In genomic region chr6:158219229-158219628, GRCh38 we compare ENCODE assay signal across 10 cellular contexts. TPM values are rescaled to one million over a fixed set of nuclear protein-coding genes. Genes with fewer than 3 reads are reported as not detected.
A peak's percentile ranks its signal among the peaks of the same experiment; 100 is the strongest.
DNase-seq lines count a peak whose midpoint lies in the region; ATAC-seq and TF ChIP-seq lines count a peak whose summit lies in the region.
"Had no signal": no experiment of that assay in that cellular context is flagged by ENCODE, and none has a peak within 500 bp of the region (broad histone marks: within the 10 kb centered on the region; RNA-seq: fewer than 3 reads in every experiment).

No MANE protein-coding gene starts in this region.

- BruUV-seq in IMR-90 (replicated peaks; lab: Mats Ljungman, UMichigan): no TSS peak

- H3K4me3 ChIP-seq in AG09309 (ENCODE audit: control insufficient read depth, low read depth, low read length) (no peak overlapping the region), IMR-90 (ENCODE audit: insufficient read depth, low read depth, low read length) (no peak overlapping the region), astrocyte of the spinal cord (ENCODE audit: low read depth, low read length) (no peak overlapping the region)

- no peak for TF ChIP-seq RAD21 in IMR-90 (IDR thresholded peaks at IDR 0.05; ENCODE audit: low read length)

- peak overlapping the region; percentile 75 for H2BK20ac ChIP-seq in IMR-90 (ENCODE audit: low read depth, low read length)

- TF ChIP-seq POLR2A in IMR-90 (IDR thresholded peaks at IDR 0.05; ENCODE audit: low read depth, low read length): no peak

- no peak overlapping the region for H2AK5ac ChIP-seq in IMR-90 (ENCODE audit: low read depth, low read length)

- H2BK120ac ChIP-seq in IMR-90 (ENCODE audit: low read depth, low read length): peak overlapping the region; percentile 84

- H4K91ac ChIP-seq in IMR-90 (ENCODE audit: insufficient read depth, low read depth, low read length): peak overlapping the region; percentile 67

- H2AFZ ChIP-seq in IMR-90 (replicated peaks; ENCODE audit: low read length, poor library complexity): peak overlapping the region; percentile 76
- H2AFZ ChIP-seq: parathyroid adenoma had no signal

- H3K36me3 ChIP-seq in IMR-90 (ENCODE audit: control insufficient read depth, insufficient read depth, low read length): no peaks in the 10 kb centered on the region

- 0 out of 2 replicates have a peak, but pooled peaks cover 2% of the 10 kb centered on the region for H3K9me3 ChIP-seq in IMR-90 (ENCODE audit: control insufficient read depth, insufficient read depth, low read length)

- H3K9me1 ChIP-seq in IMR-90 (ENCODE audit: insufficient read depth, low read length): no peaks in the 10 kb centered on the region

- intact Hi-C loops in IMR-90 (cut with micrococcal nuclease): no loop called here

- peaks cover 3% of the 10 kb centered on the region for H3K4me1 ChIP-seq in IMR-90 (ENCODE audit: control insufficient read depth, insufficient read depth, low read length)
- H3K4me1 ChIP-seq: parathyroid adenoma had no signal

- peak overlapping the region; percentile 83 for H3K14ac ChIP-seq in IMR-90 (replicated peaks; ENCODE audit: low read depth, low read length)

- peak overlapping the region; percentile 58 for H3K4ac ChIP-seq in IMR-90 (ENCODE audit: low read depth, low read length)

- peak overlapping the region; percentile 55 for H2BK5ac ChIP-seq in IMR-90 (ENCODE audit: low read depth, low read length, poor library complexity, severe bottlenecking)

- no peak for TF ChIP-seq CTCF in AG09309 (IDR thresholded peaks at IDR 0.05; ENCODE audit: control insufficient read depth, insufficient read depth, low read depth, low read length, missing control alignments)
- TF ChIP-seq CTCF in IMR-90 (conservative IDR thresholded peaks at IDR 0.05; ENCODE audit: low read depth, low read length): no peak
- TF ChIP-seq CTCF in astrocyte of the spinal cord (IDR thresholded peaks at IDR 0.05; ENCODE audit: low read depth, low read length): no peak

- CTCF ChIA-PET in IMR-90 (lab: Yijun Ruan, JAX): interaction anchor here (0.7 to 1.1 kb wide), 5 partner anchors 19 to 472 kb away, joined by 3 to 6 read pairs (median 4); no protein-coding TSS in a partner anchor

- in situ Hi-C loops in IMR-90 (cut with MboI; ENCODE audit: low sequenced_read_pairs) (loop anchor here (10.0 to 25.0 kb wide), 3 partner anchors 476 to 893 kb away; no protein-coding TSS in a partner anchor), astrocyte of the spinal cord (cut with HindIII; ENCODE audit: low sequenced_read_pairs) (no loop called here)

- peak overlapping the region; percentile 73; the same call in 1 of the 2 replicates for H3K27ac ChIP-seq in IMR-90 (ENCODE audit: insufficient read depth, low read length)
- H3K27ac ChIP-seq: parathyroid adenoma had no signal

- no peaks in the 10 kb centered on the region; the same call in 1 of the 2 replicates for H3K27me3 ChIP-seq in IMR-90 (ENCODE audit: control insufficient read depth, insufficient read depth, low read length)

- peak overlapping the region; percentile 88 for H4K5ac ChIP-seq in IMR-90 (ENCODE audit: low read depth, low read length)

- WGBS in IMR-90 (ENCODE audit: extremely low coverage in 2 of 2, insufficient read length in 1 of 2), 2 experiments: no CpG with 5 or more reads among the region's 3 CpGs

- H2BK15ac ChIP-seq in IMR-90 (ENCODE audit: low read depth, low read length): peak overlapping the region; percentile 43; the same call in 1 of the 3 replicates

- dilution Hi-C loops in IMR-90 (cut with HindIII; ENCODE audit: low sequenced_read_pairs, unreplicated experiment): no loop called here

- H4K20me1 ChIP-seq in IMR-90 (ENCODE audit: insufficient read depth, low read length): no peaks in the 10 kb centered on the region

- POLR2A ChIA-PET in IMR-90 (lab: Charles Lee; ENCODE audit: unreplicated experiment): no interaction called here

- peak overlapping the region; percentile 69 for H3K18ac ChIP-seq in IMR-90 (ENCODE audit: low read depth, low read length)

- peak overlapping the region; percentile 41; the same call in 1 of the 2 replicates for H3K23ac ChIP-seq in IMR-90 (ENCODE audit: low read depth, low read length)

- peak overlapping the region; percentile 25 for H2AK9ac ChIP-seq in IMR-90 (replicated peaks; ENCODE audit: low read depth, low read length, poor library complexity)

- ATAC-seq in IMR-90 (ENCODE audit: low read depth): peak; percentile 83
- no peak for ATAC-seq in HG02588 (IDR thresholded peaks at IDR 0.05; ENCODE audit: unreplicated experiment)
- no peak for ATAC-seq in GM18873 (IDR thresholded peaks at IDR 0.05; ENCODE audit: low FRiP score, unreplicated experiment)
- no peak for ATAC-seq in HG02678 (IDR thresholded peaks at IDR 0.05; ENCODE audit: unreplicated experiment)

- peak overlapping the region; percentile 19 for H3K4me2 ChIP-seq in IMR-90 (ENCODE audit: low read depth, low read length)

- no peak overlapping the region for H3K56ac ChIP-seq in IMR-90 (ENCODE audit: extremely low read depth, insufficient read depth, low read length)

- DNase-seq in AG09309 (ENCODE audit: low read depth) (peak; percentile 97), IMR-90 (peak; percentile 96), astrocyte of the spinal cord (ENCODE audit: low read depth, low spot score) (peak; percentile 43), kidney tubule cell (ENCODE audit: low spot score) (peak; percentile 82), NCI-H1105 treated with DMSO at 0.1 percent for 48 hours (lab: John Stamatoyannopoulos, UW) (no peak)
- DNase-seq: NCI-H1417 treated with DMSO at 0.1 percent for 48 hours had no signal

- H3K79me1 ChIP-seq in IMR-90 (ENCODE audit: low read depth in 1 of 2, low read length in 2 of 2): no peaks in the 10 kb centered on the region

- peak overlapping the region; percentile 8 to 84; a peak in 3 of 4 replicates for H4K8ac ChIP-seq in IMR-90 (ENCODE audit: low read depth in 2 of 2, low read length in 2 of 2)

- H3K9ac ChIP-seq in IMR-90 (ENCODE audit: low read depth, low read length): no peak overlapping the region
- H3K9ac ChIP-seq: parathyroid adenoma had no signal

TF ChIP-seq in IMR-90, 13 proteins besides CTCF, POLR2A, EP300 and RAD21:
- TF ChIP-seq USF2 (IDR thresholded peaks at IDR 0.05; ENCODE audit: low read depth, low read length): peak; percentile 87
- TF ChIP-seq MXI1 (IDR thresholded peaks at IDR 0.05; ENCODE audit: borderline replicate concordance, low read depth, low read length): peak; percentile 69; the same call in 1 of the 2 replicates
- TF ChIP-seq MAFK (IDR thresholded peaks at IDR 0.05; ENCODE audit: low read depth, low read length): no peak
- no peak; the same call in 1 of the 2 replicates for TF ChIP-seq BHLHE40 (IDR thresholded peaks at IDR 0.05; ENCODE audit: low read depth, low read length)
- no peak for TF ChIP-seq SMC3 (IDR thresholded peaks at IDR 0.05; ENCODE audit: low read depth, low read length)
- TF ChIP-seq RCOR1 (IDR thresholded peaks at IDR 0.05; ENCODE audit: insufficient replicate concordance, low read length): no peak
- no peak for TF ChIP-seq MAZ (IDR thresholded peaks at IDR 0.05; ENCODE audit: borderline replicate concordance, low read depth, low read length)
- no peak for TF ChIP-seq NFE2L2 (IDR thresholded peaks at IDR 0.05; ENCODE audit: low read depth, low read length)
- no peak for TF ChIP-seq ELK1 (IDR thresholded peaks at IDR 0.05; ENCODE audit: borderline replicate concordance, low read depth, low read length)
- TF ChIP-seq RFX5 (IDR thresholded peaks at IDR 0.05; ENCODE audit: low read depth, low read length): no peak; the same call in 1 of the 2 replicates
- no peak for TF ChIP-seq CHD1 (IDR thresholded peaks at IDR 0.05; ENCODE audit: low read depth, low read length)
- peak; percentile 95 for TF ChIP-seq CEBPB (IDR thresholded peaks at IDR 0.05; ENCODE audit: low read depth, low read length)
- peak; percentile 19; the same call in 1 of the 2 replicates for TF ChIP-seq FOS (IDR thresholded peaks at IDR 0.05; ENCODE audit: low read depth, low read length)
TF ChIP-seq in IMR-90: peak in this region for 4.

RNA-seq across cellular contexts. Expression of gene GTF2H5, which starts 51.1 kb away (rescaled TPM):
- 3.9 and 6.1 TPM in 2 replicates for total RNA-seq in IMR-90 (2012; rRNA removed)
- polyA plus RNA-seq in IMR-90 (2012; rRNA removed): 8.4 and 8.5 TPM in 2 replicates
- 1.2 and 3.1 TPM in 2 replicates for polyA plus RNA-seq in IMR-90 (2012; cell fraction: cytosol; rRNA removed)
- 0.39 and 3.2 TPM in 2 replicates for polyA plus RNA-seq in IMR-90 (2012; cell fraction: nucleus; rRNA removed; ENCODE audit: low replicate concordance)

RNA-seq across cellular contexts. Expression of gene SERAC1, which starts 51.2 kb away (rescaled TPM):
- 15.6 and 16.9 TPM in 2 replicates for total RNA-seq in IMR-90 (2012; rRNA removed)
- 6.7 and 7.7 TPM in 2 replicates for polyA plus RNA-seq in IMR-90 (2012; rRNA removed)
- polyA plus RNA-seq in IMR-90 (2012; cell fraction: cytosol; rRNA removed): 1.6 and 1.7 TPM in 2 replicates
- polyA plus RNA-seq in IMR-90 (2012; cell fraction: nucleus; rRNA removed; ENCODE audit: low replicate concordance): 2.2 and 13.6 TPM in 2 replicates
